ENCODE assay signal across 11 cellular contexts in genomic region chr11:60498853-60499252, GRCh38. TPM values are rescaled to one million over a fixed set of nuclear protein-coding genes. Genes with fewer than 3 reads are reported as not detected.
DNase-seq lines count a peak whose midpoint lies in the region; ATAC-seq and TF ChIP-seq lines count a peak whose summit lies in the region.
"Had no signal": no experiment of that assay in that cellular context is flagged by ENCODE, and none has a peak within 500 bp of the region (broad histone marks: within the 10 kb centered on the region; RNA-seq: fewer than 3 reads in every experiment).

No MANE protein-coding gene starts in this region.

- H3K4me1 Mint-ChIP-seq in activated CD8-positive, alpha-beta T cell treated with anti-CD3 and anti-CD28 coated beads for 36 hours (ENCODE audit: low read depth) = no peaks in the 10 kb centered on the region
- peaks cover 2% of the 10 kb centered on the region for H3K4me1 Mint-ChIP-seq in activated CD8-positive, alpha-beta T cell treated with anti-CD3 and anti-CD28 coated beads, Interleukin-2, amount 10 ng/mL, durations not matched to agents 7 days and 5 days (ENCODE audit: low read depth)
- H3K4me1 Mint-ChIP-seq in stimulated activated effector memory CD8-positive, alpha-beta T cell treated with anti-CD3 and anti-CD28 coated beads, Interleukin-12 subunit alpha, Interleukin-12 subunit beta, amount 100 ng/mL, for 72 hours = no peaks in the 10 kb centered on the region

- no peaks in the 10 kb centered on the region for H3K36me3 ChIP-seq in SJCRH30

- no peaks in the 10 kb centered on the region for H3K9me3 Mint-ChIP-seq in activated CD8-positive, alpha-beta T cell treated with anti-CD3 and anti-CD28 coated beads for 36 hours
- no peaks in the 10 kb centered on the region for H3K9me3 Mint-ChIP-seq in activated CD8-positive, alpha-beta T cell treated with anti-CD3 and anti-CD28 coated beads, Interleukin-2, amount 10 ng/mL, durations not matched to agents 7 days and 5 days (ENCODE audit: insufficient read depth)
- no peaks in the 10 kb centered on the region for H3K9me3 Mint-ChIP-seq in stimulated activated effector memory CD8-positive, alpha-beta T cell treated with anti-CD3 and anti-CD28 coated beads, Interleukin-12 subunit alpha, Interleukin-12 subunit beta, amount 100 ng/mL, for 72 hours

- CTCF ChIA-PET in activated CD8-positive, alpha-beta T cell treated with anti-CD3 and anti-CD28 coated beads for 36 hours (lab: Charles Lee) = interaction anchor here (1.2 kb wide), 1 partner anchor 10 kb away, joined by 4 read pairs; no protein-coding TSS in a partner anchor
- CTCF ChIA-PET in activated CD8-positive, alpha-beta T cell treated with anti-CD3 and anti-CD28 coated beads, Interleukin-2, amount 10 ng/mL, durations not matched to agents 7 days and 5 days (lab: Charles Lee) = no interaction called here

- H3K4me3 ChIP-seq in SJCRH30 = no peak overlapping the region

- intact Hi-C loops in activated CD8-positive, alpha-beta T cell treated with anti-CD3 and anti-CD28 coated beads for 36 hours (cut with micrococcal nuclease) = no loop called here

- TF ChIP-seq CTCF in activated CD8-positive, alpha-beta T cell treated with anti-CD3 and anti-CD28 coated beads for 36 hours (IDR thresholded peaks at IDR 0.05) = no peak

- POLR2A ChIA-PET in activated CD8-positive, alpha-beta T cell treated with anti-CD3 and anti-CD28 coated beads for 36 hours (lab: Charles Lee) = no interaction called here
- POLR2A ChIA-PET in activated CD8-positive, alpha-beta T cell treated with anti-CD3 and anti-CD28 coated beads, Interleukin-2, amount 10 ng/mL, durations not matched to agents 7 days and 5 days (lab: Charles Lee) = no interaction called here

- H3K27ac Mint-ChIP-seq in activated CD8-positive, alpha-beta T cell treated with anti-CD3 and anti-CD28 coated beads for 36 hours = no peak overlapping the region
- no peak overlapping the region for H3K27ac Mint-ChIP-seq in activated CD8-positive, alpha-beta T cell treated with anti-CD3 and anti-CD28 coated beads, Interleukin-2, amount 10 ng/mL, durations not matched to agents 7 days and 5 days
- no peak overlapping the region for H3K27ac Mint-ChIP-seq in stimulated activated effector memory CD8-positive, alpha-beta T cell treated with anti-CD3 and anti-CD28 coated beads, Interleukin-12 subunit alpha, Interleukin-12 subunit beta, amount 100 ng/mL, for 72 hours

- H3K4me1 ChIP-seq in SJCRH30 = peaks cover 8% of the 10 kb centered on the region; the same call in 1 of the 2 replicates
- H3K4me1 ChIP-seq: foreskin keratinocyte had no signal

- H3K27ac ChIP-seq in SJCRH30 = no peak overlapping the region
- H3K27ac ChIP-seq: foreskin keratinocyte, KMS-11 had no signal

- no peaks in the 10 kb centered on the region for H3K9me3 ChIP-seq in SJCRH30 (replicated peaks)

- no peaks in the 10 kb centered on the region for H3K36me3 Mint-ChIP-seq in activated CD8-positive, alpha-beta T cell treated with anti-CD3 and anti-CD28 coated beads for 36 hours (ENCODE audit: low read depth)
- no peaks in the 10 kb centered on the region for H3K36me3 Mint-ChIP-seq in activated CD8-positive, alpha-beta T cell treated with anti-CD3 and anti-CD28 coated beads, Interleukin-2, amount 10 ng/mL, durations not matched to agents 7 days and 5 days (ENCODE audit: low read depth)
- no peaks in the 10 kb centered on the region for H3K36me3 Mint-ChIP-seq in stimulated activated effector memory CD8-positive, alpha-beta T cell treated with anti-CD3 and anti-CD28 coated beads, Interleukin-12 subunit alpha, Interleukin-12 subunit beta, amount 100 ng/mL, for 72 hours

- H3K27me3 ChIP-seq in SJCRH30 = 0 out of 2 replicates have a peak, but pooled peaks cover 4% of the 10 kb centered on the region
- H3K27me3 ChIP-seq: foreskin keratinocyte had no signal

- no peak for ATAC-seq in activated CD8-positive, alpha-beta T cell treated with anti-CD3 and anti-CD28 coated beads for 36 hours
- ATAC-seq in activated CD8-positive, alpha-beta T cell treated with anti-CD3 and anti-CD28 coated beads, Interleukin-2, amount 10 ng/mL, durations not matched to agents 7 days and 5 days = no peak
- ATAC-seq in HG02981 (IDR thresholded peaks at IDR 0.05; ENCODE audit: unreplicated experiment) = peak; percentile 62
- ATAC-seq in stimulated activated effector memory CD8-positive, alpha-beta T cell treated with anti-CD3 and anti-CD28 coated beads, Interleukin-12 subunit alpha, Interleukin-12 subunit beta, amount 100 ng/mL, for 72 hours = peak; percentile 69
- no peak for ATAC-seq in GM18517 (IDR thresholded peaks at IDR 0.05; ENCODE audit: unreplicated experiment)
- ATAC-seq: foreskin keratinocyte had no signal

- H3K27me3 Mint-ChIP-seq in activated CD8-positive, alpha-beta T cell treated with anti-CD3 and anti-CD28 coated beads for 36 hours = peaks cover 29% of the 10 kb centered on the region
- peaks cover 62% of the 10 kb centered on the region for H3K27me3 Mint-ChIP-seq in activated CD8-positive, alpha-beta T cell treated with anti-CD3 and anti-CD28 coated beads, Interleukin-2, amount 10 ng/mL, durations not matched to agents 7 days and 5 days (ENCODE audit: low read depth)

- H3K4me3 Mint-ChIP-seq in activated CD8-positive, alpha-beta T cell treated with anti-CD3 and anti-CD28 coated beads for 36 hours = no peak overlapping the region
- H3K4me3 Mint-ChIP-seq in activated CD8-positive, alpha-beta T cell treated with anti-CD3 and anti-CD28 coated beads, Interleukin-2, amount 10 ng/mL, durations not matched to agents 7 days and 5 days = no peak overlapping the region
- no peak overlapping the region for H3K4me3 Mint-ChIP-seq in stimulated activated effector memory CD8-positive, alpha-beta T cell treated with anti-CD3 and anti-CD28 coated beads, Interleukin-12 subunit alpha, Interleukin-12 subunit beta, amount 100 ng/mL, for 72 hours

- peak; percentile 12 for DNase-seq in activated CD8-positive, alpha-beta T cell treated with anti-CD3 and anti-CD28 coated beads for 36 hours
- DNase-seq in activated CD8-positive, alpha-beta T cell treated with anti-CD3 and anti-CD28 coated beads, Interleukin-2, amount 10 ng/mL, durations not matched to agents 7 days and 5 days = no peak
- DNase-seq in SJCRH30 (peak; percentile 19 to 21), NCI-H1694 treated with DMSO at 0.1 percent for 48 hours (lab: John Stamatoyannopoulos, UW) (no peak), ureter (ENCODE audit: low spot score) (no peak)
- DNase-seq in stimulated activated effector memory CD8-positive, alpha-beta T cell treated with anti-CD3 and anti-CD28 coated beads, Interleukin-12 subunit alpha, Interleukin-12 subunit beta, amount 100 ng/mL, for 72 hours (ENCODE audit: low spot score in 2 of 2) = no peak
- DNase-seq: foreskin keratinocyte, trophoblast cell had no signal

RNA-seq across cellular contexts. Expression of gene MS4A12, which starts 6.3 kb away (rescaled TPM):
- total RNA-seq in activated CD8-positive, alpha-beta T cell treated with anti-CD3 and anti-CD28 coated beads for 36 hours = not detected
- not detected for total RNA-seq in activated CD8-positive, alpha-beta T cell treated with anti-CD3 and anti-CD28 coated beads, Interleukin-2, amount 10 ng/mL, durations not matched to agents 7 days and 5 days
- total RNA-seq in SJCRH30 (2014; rRNA removed; shearing (Covaris generic)) = not detected in 2 replicates
- not detected for total RNA-seq in ureter
- total RNA-seq: foreskin keratinocyte had no signal

RNA-seq across cellular contexts. Expression of gene MS4A13, which starts 16.3 kb away (rescaled TPM):
- total RNA-seq in activated CD8-positive, alpha-beta T cell treated with anti-CD3 and anti-CD28 coated beads for 36 hours = not detected
- total RNA-seq in activated CD8-positive, alpha-beta T cell treated with anti-CD3 and anti-CD28 coated beads, Interleukin-2, amount 10 ng/mL, durations not matched to agents 7 days and 5 days = not detected
- not detected in 2 replicates for total RNA-seq in SJCRH30 (2014; rRNA removed; shearing (Covaris generic))
- not detected for total RNA-seq in ureter
- total RNA-seq: foreskin keratinocyte had no signal

RNA-seq across cellular contexts. Expression of gene MS4A1, which starts 43.2 kb away (rescaled TPM):
- total RNA-seq in activated CD8-positive, alpha-beta T cell treated with anti-CD3 and anti-CD28 coated beads for 36 hours = 1 to 10 TPM; 1.7 to 2.1 TPM
- 1 to 10 TPM in 1 of 2 experiments, under 1 TPM in 1; 0.70 to 1.4 TPM for total RNA-seq in activated CD8-positive, alpha-beta T cell treated with anti-CD3 and anti-CD28 coated beads, Interleukin-2, amount 10 ng/mL, durations not matched to agents 7 days and 5 days
- not detected in 2 replicates for total RNA-seq in SJCRH30 (2014; rRNA removed; shearing (Covaris generic))
- 0.49 TPM for total RNA-seq in ureter
- total RNA-seq: foreskin keratinocyte had no signal

Comparison
In these comparisons a context has a peak if more than half of its experiments do, and no peak if none do; other contexts are left out.
1. DNase-seq: peak in activated CD8-positive, alpha-beta T cell treated with anti-CD3 and anti-CD28 coated beads for 36 hours (single experiment) and SJCRH30 (2 of 2); none in activated CD8-positive, alpha-beta T cell treated with anti-CD3 and anti-CD28 coated beads, Interleukin-2, amount 10 ng/mL, durations not matched to agents 7 days and 5 days (single experiment), stimulated activated effector memory CD8-positive, alpha-beta T cell treated with anti-CD3 and anti-CD28 coated beads, Interleukin-12 subunit alpha, Interleukin-12 subunit beta, amount 100 ng/mL, for 72 hours (0 of 2), NCI-H1694 treated with DMSO at 0.1 percent for 48 hours (single experiment) and ureter (single experiment).
2. ATAC-seq: peak in HG02981 (single experiment) and stimulated activated effector memory CD8-positive, alpha-beta T cell treated with anti-CD3 and anti-CD28 coated beads, Interleukin-12 subunit alpha, Interleukin-12 subunit beta, amount 100 ng/mL, for 72 hours (single experiment); none in activated CD8-positive, alpha-beta T cell treated with anti-CD3 and anti-CD28 coated beads for 36 hours (single experiment), activated CD8-positive, alpha-beta T cell treated with anti-CD3 and anti-CD28 coated beads, Interleukin-2, amount 10 ng/mL, durations not matched to agents 7 days and 5 days (single experiment) and GM18517 (single experiment).